ENCODE assay signal across 13 cellular contexts in genomic region chr2:33531345-33532059, GRCh38. TPM values are rescaled to one million over a fixed set of nuclear protein-coding genes. Genes with fewer than 3 reads are reported as not detected.
DNase-seq lines count a peak whose midpoint lies in the region; ATAC-seq, FAIRE-seq and TF ChIP-seq lines count a peak whose summit lies in the region.
"Had no signal": no experiment of that assay in that cellular context is flagged by ENCODE, and none has a peak within 500 bp of the region (broad histone marks: within the 10 kb centered on the region; RNA-seq: fewer than 3 reads in every experiment).

No MANE protein-coding gene starts in this region.

- peak overlapping the region; percentile 58 for H3K27ac Mint-ChIP-seq in activated naive CD8-positive, alpha-beta T cell treated with anti-CD3 and anti-CD28 coated beads, Interleukin-2, amount 50 U/mL, for 24 hours
- no peak overlapping the region for H3K27ac Mint-ChIP-seq in activated naive CD4-positive, alpha-beta T cell treated with anti-CD3 and anti-CD28 coated beads, Interleukin-2, amount 50 U/mL, for 72 hours

- no peaks in the 10 kb centered on the region for H3K9me3 ChIP-seq in osteoblast (ENCODE audit: low read depth, low read length)

- ATAC-seq in HG02678 (IDR thresholded peaks at IDR 0.05; ENCODE audit: unreplicated experiment): peak; percentile 14
- ATAC-seq in activated naive CD8-positive, alpha-beta T cell treated with anti-CD3 and anti-CD28 coated beads, Interleukin-2, amount 50 U/mL, for 24 hours: no peak
- no peak for ATAC-seq in activated naive CD4-positive, alpha-beta T cell treated with anti-CD3 and anti-CD28 coated beads, Interleukin-2, amount 50 U/mL, for 72 hours

- H3K36me3 Mint-ChIP-seq in activated naive CD8-positive, alpha-beta T cell treated with anti-CD3 and anti-CD28 coated beads, Interleukin-2, amount 50 U/mL, for 24 hours (ENCODE audit: low read depth): no peaks in the 10 kb centered on the region
- H3K36me3 Mint-ChIP-seq in activated naive CD4-positive, alpha-beta T cell treated with anti-CD3 and anti-CD28 coated beads, Interleukin-2, amount 50 U/mL, for 72 hours: no peaks in the 10 kb centered on the region

- peaks cover 23% of the 10 kb centered on the region for H3K4me1 ChIP-seq in osteoblast (ENCODE audit: insufficient read depth, low read length)

- H3K4me3 ChIP-seq in osteoblast (ENCODE audit: insufficient read depth, low read length): no peak overlapping the region

- H3K27ac ChIP-seq in osteoblast (ENCODE audit: low read depth, low read length): no peak overlapping the region

- no peaks in the 10 kb centered on the region for H3K27me3 Mint-ChIP-seq in activated naive CD8-positive, alpha-beta T cell treated with anti-CD3 and anti-CD28 coated beads, Interleukin-2, amount 50 U/mL, for 24 hours
- H3K27me3 Mint-ChIP-seq: CD4-positive, CD25-positive, alpha-beta regulatory T cell had no signal

- H3K36me3 ChIP-seq in osteoblast (ENCODE audit: insufficient read depth, low read length): no peaks in the 10 kb centered on the region

- no peak overlapping the region for H3K4me3 Mint-ChIP-seq in activated naive CD8-positive, alpha-beta T cell treated with anti-CD3 and anti-CD28 coated beads, Interleukin-2, amount 50 U/mL, for 24 hours
- H3K4me3 Mint-ChIP-seq: CD4-positive, CD25-positive, alpha-beta regulatory T cell had no signal

- DNase-seq in GM12892 (ENCODE audit: insufficient read length) (no peak), osteoblast (ENCODE audit: insufficient read length, low spot score, missing footprints) (peak; percentile 84), NOMO-1 treated with dmso at 0.1 percent for 144 hours (lab: John Stamatoyannopoulos, UW; ENCODE audit: unreplicated experiment) (no peak), G401 (ENCODE audit: low spot score) (no peak), NCI-H510A (lab: John Stamatoyannopoulos, UW) (no peak)
- DNase-seq in activated naive CD8-positive, alpha-beta T cell treated with anti-CD3 and anti-CD28 coated beads, Interleukin-2, amount 50 U/mL, for 24 hours: no peak
- no peak for DNase-seq in activated naive CD4-positive, alpha-beta T cell treated with anti-CD3 and anti-CD28 coated beads, Interleukin-2, amount 50 U/mL, for 72 hours (ENCODE audit: low spot score in 2 of 2)
- DNase-seq: activated CD8-positive, alpha-beta memory T cell treated with anti-CD3 and anti-CD28 coated beads, Interleukin-2, amount 50 U/mL, for 48 hours; amygdala; CD4-positive, CD25-positive, alpha-beta regulatory T cell; effector CD8-positive, alpha-beta T cell; NCI-H1930 had no signal

- H4K20me1 ChIP-seq in osteoblast (ENCODE audit: insufficient read depth, low read length): no peaks in the 10 kb centered on the region

- TF ChIP-seq POLR2A in GM12892 (IDR thresholded peaks at IDR 0.05; ENCODE audit: low read depth, low read length): peak; percentile 31

- no peaks in the 10 kb centered on the region for H3K9me3 Mint-ChIP-seq in activated naive CD8-positive, alpha-beta T cell treated with anti-CD3 and anti-CD28 coated beads, Interleukin-2, amount 50 U/mL, for 24 hours
- H3K9me3 Mint-ChIP-seq in activated naive CD4-positive, alpha-beta T cell treated with anti-CD3 and anti-CD28 coated beads, Interleukin-2, amount 50 U/mL, for 72 hours: no peaks in the 10 kb centered on the region
- H3K9me3 Mint-ChIP-seq: CD4-positive, CD25-positive, alpha-beta regulatory T cell had no signal

- peak; percentile 84 for FAIRE-seq in GM12892 (lab: Jason Lieb, UNC)

- TF ChIP-seq CTCF in osteoblast (IDR thresholded peaks at IDR 0.05; ENCODE audit: extremely low read depth, low read depth, low read length): no peak

- H3K4me2 ChIP-seq in osteoblast (ENCODE audit: insufficient read depth, low read length): no peak overlapping the region

- in situ Hi-C loops in G401 (cut with HindIII; ENCODE audit: low sequenced_read_pairs): no loop called here

- no peaks in the 10 kb centered on the region for H3K27me3 ChIP-seq in osteoblast (ENCODE audit: insufficient read depth, low read length)

- no peaks in the 10 kb centered on the region for H3K79me2 ChIP-seq in osteoblast (ENCODE audit: insufficient read depth, low read length)

- peaks cover 32% of the 10 kb centered on the region for H3K4me1 Mint-ChIP-seq in activated naive CD8-positive, alpha-beta T cell treated with anti-CD3 and anti-CD28 coated beads, Interleukin-2, amount 50 U/mL, for 24 hours

- H2AFZ ChIP-seq in osteoblast (ENCODE audit: low read length): peak overlapping the region; percentile 33

RNA-seq across cellular contexts. Expression of gene RASGRP3, which starts 55.1 kb away (rescaled TPM):
- 158 TPM for polyA plus RNA-seq in GM12892 (2012; ENCODE audit: missing spikeins)
- 0.72 and 1.5 TPM in 2 replicates for total RNA-seq in osteoblast
- 2.7 and 5.4 TPM in 2 replicates for total RNA-seq in G401 (2014; rRNA removed; shearing (Covaris generic))
- 1 to 10 TPM; 2.5 to 2.8 TPM for total RNA-seq in activated naive CD4-positive, alpha-beta T cell treated with anti-CD3 and anti-CD28 coated beads, Interleukin-2, amount 50 U/mL, for 72 hours
